In genomic region chr18:1467461-1467964, GRCh38 we compare ENCODE assay signal across 34 cellular contexts.
"Had no signal": no experiment of that assay in that cellular context is flagged by ENCODE, and none has a peak within 500 bp of the region (broad histone marks: within the 10 kb centered on the region; RNA-seq: fewer than 3 reads in every experiment).

No MANE protein-coding gene starts in this region.

- H3K9ac ChIP-seq: KMS-11 had no signal

- H3K4me3 ChIP-seq: MG63 had no signal

- H3K27ac ChIP-seq: KMS-11 had no signal

- H3K36me3 ChIP-seq: MG63 had no signal

- H3K27me3 ChIP-seq: MG63 had no signal

- H3K9me3 ChIP-seq: MG63 had no signal

- DNase-seq: Karpas-422, Kasumi-1, KG1, MG63, MM.1S, MV-4-11, NCI-H1048, NCI-H1092, NCI-H1092 treated with DMSO at 0.1 percent for 48 hours, NCI-H1105, NCI-H1105 treated with DMSO at 0.1 percent for 48 hours, NCI-H1417, NCI-H1417 treated with DMSO at 0.1 percent for 48 hours, NCI-H1436, NCI-H1436 treated with DMSO at 0.1 percent for 48 hours, NCI-H146, NCI-H1694, NCI-H1694 treated with DMSO at 0.1 percent for 48 hours, NCI-H187, NCI-H187 treated with DMSO at 0.1 percent for 48 hours, NCI-H1930, NCI-H2029, NCI-H2029 treated with DMSO at 0.1 percent for 48 hours, NCI-H2081, NCI-H2081 treated with DMSO at 0.1 percent for 48 hours, NCI-H2107, NCI-H2171, NCI-H2171 treated with DMSO at 0.1 percent for 48 hours, NCI-H2227 treated with DMSO at 0.1 percent for 48 hours, NCI-H226, NCI-H345, NCI-H446, NCI-H446 treated with DMSO at 0.1 percent for 48 hours had no signal

- H3K4me2 ChIP-seq: KMS-11 had no signal
